In the genomic region with DNA sequence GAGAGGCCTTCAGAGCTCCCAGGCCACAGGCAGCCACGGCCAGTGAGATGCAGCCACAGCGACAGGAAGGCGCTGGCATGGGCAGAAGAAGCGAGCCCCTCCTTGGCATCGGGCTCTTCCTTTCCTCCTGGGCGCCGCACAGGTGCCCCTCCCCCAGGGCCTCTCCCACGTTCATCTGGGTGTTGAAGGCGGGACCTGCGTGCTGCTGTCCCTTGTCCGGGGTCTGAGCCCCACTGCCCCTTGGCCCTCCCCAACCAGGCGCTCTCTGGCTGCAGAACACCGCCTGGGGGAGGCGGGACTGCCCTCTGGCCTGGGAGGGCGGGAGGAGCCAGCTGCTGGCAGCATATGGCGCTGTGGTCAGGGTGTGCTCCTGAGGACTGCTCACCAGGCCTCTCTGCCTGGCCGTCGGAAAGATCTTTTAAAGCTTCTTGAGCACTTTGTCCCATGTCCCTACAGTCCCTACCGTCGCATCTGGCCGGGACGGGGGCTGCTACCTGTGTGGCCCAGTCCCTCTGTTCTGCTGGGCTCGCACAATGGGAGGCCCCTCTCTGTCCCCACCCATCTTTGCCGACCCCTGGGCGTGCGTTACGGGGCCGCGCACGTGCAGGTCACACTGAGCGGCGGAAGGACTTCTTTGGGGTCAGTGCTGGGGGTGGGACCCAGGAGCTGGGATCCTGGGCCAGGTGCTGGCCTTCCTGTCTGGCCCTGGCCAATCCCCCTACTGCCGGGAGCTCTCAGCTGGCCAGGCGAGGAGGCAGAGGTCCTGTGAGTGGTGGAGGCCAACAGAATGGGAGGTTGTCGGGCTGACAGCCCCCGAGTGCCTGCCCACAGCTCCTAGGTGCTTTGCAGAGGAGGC, we compare ENCODE assay signal across 1 cellular context.
TF ChIP-seq lines count a peak whose summit lies in the region.

No MANE protein-coding gene starts in this region.

TF ChIP-seq in GM12878, 131 proteins besides CTCF, POLR2A, EP300 and RAD21:
- TF ChIP-seq SIN3A (IDR thresholded peaks at IDR 0.05; ENCODE audit: low read depth, low read length), result no peak
- TF ChIP-seq ZNF217 (IDR thresholded peaks at IDR 0.05), result no peak
- no peak for TF ChIP-seq FOXM1 (IDR thresholded peaks at IDR 0.05; ENCODE audit: low read depth, low read length)
- TF ChIP-seq, protein P1, sequence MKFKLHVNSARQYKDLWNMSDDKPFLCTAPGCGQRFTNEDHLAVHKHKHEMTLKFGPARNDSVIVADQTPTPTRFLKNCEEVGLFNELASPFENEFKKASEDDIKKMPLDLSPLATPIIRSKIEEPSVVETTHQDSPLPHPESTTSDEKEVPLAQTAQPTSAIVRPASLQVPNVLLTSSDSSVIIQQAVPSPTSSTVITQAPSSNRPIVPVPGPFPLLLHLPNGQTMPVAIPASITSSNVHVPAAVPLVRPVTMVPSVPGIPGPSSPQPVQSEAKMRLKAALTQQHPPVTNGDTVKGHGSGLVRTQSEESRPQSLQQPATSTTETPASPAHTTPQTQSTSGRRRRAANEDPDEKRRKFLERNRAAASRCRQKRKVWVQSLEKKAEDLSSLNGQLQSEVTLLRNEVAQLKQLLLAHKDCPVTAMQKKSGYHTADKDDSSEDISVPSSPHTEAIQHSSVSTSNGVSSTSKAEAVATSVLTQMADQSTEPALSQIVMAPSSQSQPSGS (IDR thresholded peaks at IDR 0.05; ENCODE audit: low read length), result no peak
- TF ChIP-seq PML (IDR thresholded peaks at IDR 0.05; ENCODE audit: low read length), result no peak
- TF ChIP-seq, protein P2, sequence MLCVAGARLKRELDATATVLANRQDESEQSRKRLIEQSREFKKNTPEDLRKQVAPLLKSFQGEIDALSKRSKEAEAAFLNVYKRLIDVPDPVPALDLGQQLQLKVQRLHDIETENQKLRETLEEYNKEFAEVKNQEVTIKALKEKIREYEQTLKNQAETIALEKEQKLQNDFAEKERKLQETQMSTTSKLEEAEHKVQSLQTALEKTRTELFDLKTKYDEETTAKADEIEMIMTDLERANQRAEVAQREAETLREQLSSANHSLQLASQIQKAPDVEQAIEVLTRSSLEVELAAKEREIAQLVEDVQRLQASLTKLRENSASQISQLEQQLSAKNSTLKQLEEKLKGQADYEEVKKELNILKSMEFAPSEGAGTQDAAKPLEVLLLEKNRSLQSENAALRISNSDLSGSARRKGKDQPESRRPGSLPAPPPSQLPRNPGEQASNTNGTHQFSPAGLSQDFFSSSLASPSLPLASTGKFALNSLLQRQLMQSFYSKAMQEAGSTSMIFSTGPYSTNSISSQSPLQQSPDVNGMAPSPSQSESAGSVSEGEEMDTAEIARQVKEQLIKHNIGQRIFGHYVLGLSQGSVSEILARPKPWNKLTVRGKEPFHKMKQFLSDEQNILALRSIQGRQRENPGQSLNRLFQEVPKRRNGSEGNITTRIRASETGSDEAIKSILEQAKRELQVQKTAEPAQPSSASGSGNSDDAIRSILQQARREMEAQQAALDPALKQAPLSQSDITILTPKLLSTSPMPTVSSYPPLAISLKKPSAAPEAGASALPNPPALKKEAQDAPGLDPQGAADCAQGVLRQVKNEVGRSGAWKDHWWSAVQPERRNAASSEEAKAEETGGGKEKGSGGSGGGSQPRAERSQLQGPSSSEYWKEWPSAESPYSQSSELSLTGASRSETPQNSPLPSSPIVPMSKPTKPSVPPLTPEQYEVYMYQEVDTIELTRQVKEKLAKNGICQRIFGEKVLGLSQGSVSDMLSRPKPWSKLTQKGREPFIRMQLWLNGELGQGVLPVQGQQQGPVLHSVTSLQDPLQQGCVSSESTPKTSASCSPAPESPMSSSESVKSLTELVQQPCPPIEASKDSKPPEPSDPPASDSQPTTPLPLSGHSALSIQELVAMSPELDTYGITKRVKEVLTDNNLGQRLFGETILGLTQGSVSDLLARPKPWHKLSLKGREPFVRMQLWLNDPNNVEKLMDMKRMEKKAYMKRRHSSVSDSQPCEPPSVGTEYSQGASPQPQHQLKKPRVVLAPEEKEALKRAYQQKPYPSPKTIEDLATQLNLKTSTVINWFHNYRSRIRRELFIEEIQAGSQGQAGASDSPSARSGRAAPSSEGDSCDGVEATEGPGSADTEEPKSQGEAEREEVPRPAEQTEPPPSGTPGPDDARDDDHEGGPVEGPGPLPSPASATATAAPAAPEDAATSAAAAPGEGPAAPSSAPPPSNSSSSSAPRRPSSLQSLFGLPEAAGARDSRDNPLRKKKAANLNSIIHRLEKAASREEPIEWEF (IDR thresholded peaks at IDR 0.05; ENCODE audit: insufficient replicate concordance, low read depth, low read length), result no peak
- no peak for TF ChIP-seq NR2C2 (IDR thresholded peaks at IDR 0.05; ENCODE audit: borderline replicate concordance, control insufficient read depth, insufficient read length, low read depth)
- TF ChIP-seq ESRRA (IDR thresholded peaks at IDR 0.05; ENCODE audit: low read length), result no peak
- no peak for TF ChIP-seq KLF5 (IDR thresholded peaks at IDR 0.05; ENCODE audit: partially characterized antibody)
- no peak for TF ChIP-seq JUND (IDR thresholded peaks at IDR 0.05; ENCODE audit: low read depth, low read length)
- TF ChIP-seq, protein P3, sequence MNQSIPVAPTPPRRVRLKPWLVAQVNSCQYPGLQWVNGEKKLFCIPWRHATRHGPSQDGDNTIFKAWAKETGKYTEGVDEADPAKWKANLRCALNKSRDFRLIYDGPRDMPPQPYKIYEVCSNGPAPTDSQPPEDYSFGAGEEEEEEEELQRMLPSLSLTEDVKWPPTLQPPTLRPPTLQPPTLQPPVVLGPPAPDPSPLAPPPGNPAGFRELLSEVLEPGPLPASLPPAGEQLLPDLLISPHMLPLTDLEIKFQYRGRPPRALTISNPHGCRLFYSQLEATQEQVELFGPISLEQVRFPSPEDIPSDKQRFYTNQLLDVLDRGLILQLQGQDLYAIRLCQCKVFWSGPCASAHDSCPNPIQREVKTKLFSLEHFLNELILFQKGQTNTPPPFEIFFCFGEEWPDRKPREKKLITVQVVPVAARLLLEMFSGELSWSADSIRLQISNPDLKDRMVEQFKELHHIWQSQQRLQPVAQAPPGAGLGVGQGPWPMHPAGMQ (IDR thresholded peaks at IDR 0.05; ENCODE audit: borderline replicate concordance), result no peak
- no peak for TF ChIP-seq ZNF24 (IDR thresholded peaks at IDR 0.05)
- TF ChIP-seq YY1 (IDR thresholded peaks at IDR 0.05; ENCODE audit: low read depth, low read length), result no peak
- TF ChIP-seq ASH2L (IDR thresholded peaks at IDR 0.05; ENCODE audit: borderline replicate concordance, low read depth), result no peak
- no peak for TF ChIP-seq FOXK2 (IDR thresholded peaks at IDR 0.05)
- TF ChIP-seq CREM (IDR thresholded peaks at IDR 0.05; ENCODE audit: low read depth), result no peak
- no peak for TF ChIP-seq MYB (IDR thresholded peaks at IDR 0.05; ENCODE audit: borderline replicate concordance, low read depth, low read length)
- TF ChIP-seq MYC (IDR thresholded peaks at IDR 0.05; ENCODE audit: insufficient read depth, insufficient read length, insufficient replicate concordance, low read length, severe bottlenecking), result no peak
- TF ChIP-seq SUZ12 (IDR thresholded peaks at IDR 0.05; ENCODE audit: unreplicated experiment), result no peak
- TF ChIP-seq STAT3 (IDR thresholded peaks at IDR 0.05; ENCODE audit: low read depth, low read length), result no peak
